In the genomic region with DNA sequence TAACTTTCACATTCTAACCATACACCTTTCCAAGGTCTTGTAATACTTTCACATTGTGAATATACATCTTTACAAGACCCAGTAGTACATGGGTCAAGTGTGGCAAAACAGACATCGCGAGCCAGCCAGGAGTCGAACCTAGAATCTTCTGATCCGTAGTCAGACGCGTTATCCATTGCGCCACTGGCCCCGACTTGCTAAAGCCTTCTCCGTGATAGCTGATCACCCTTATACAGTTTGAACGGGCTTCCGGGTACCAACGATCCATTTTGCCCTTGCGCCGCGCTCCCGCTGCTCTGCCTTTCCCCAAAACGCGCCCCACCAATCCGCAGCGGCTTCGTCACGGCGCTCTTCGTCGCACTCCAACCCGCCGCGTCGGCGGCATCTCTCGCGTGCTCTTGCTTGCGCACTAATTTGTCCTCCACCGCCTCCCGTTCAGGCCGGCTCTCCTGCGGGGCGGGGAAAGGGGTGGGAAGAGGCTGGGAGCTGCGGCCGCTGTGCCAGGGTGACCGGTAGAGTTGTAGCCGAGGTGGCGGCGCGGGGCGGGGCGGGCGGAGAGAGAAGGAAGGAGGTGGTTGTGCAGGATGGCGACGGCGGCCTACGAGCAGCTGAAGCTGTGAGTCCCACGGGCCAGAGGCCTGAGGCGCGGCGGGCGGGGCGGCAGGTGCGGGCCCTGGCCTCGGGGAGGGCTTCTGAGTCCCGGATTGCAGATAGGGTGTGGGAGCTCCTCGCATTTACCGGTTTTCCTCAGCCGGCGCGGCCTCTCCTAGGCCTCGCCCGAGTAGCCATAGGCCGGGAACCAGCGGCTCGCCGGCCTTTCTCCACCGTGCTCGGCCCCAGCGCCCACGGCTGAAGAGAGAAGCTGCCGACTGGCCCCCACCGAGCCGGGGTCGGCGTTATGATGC, we compare ENCODE assay signal across 8 cellular contexts. TPM values are rescaled to one million over a fixed set of nuclear protein-coding genes. Genes with fewer than 3 reads are reported as not detected.
DNase-seq lines count a peak whose midpoint lies in the region; TF ChIP-seq lines count a peak whose summit lies in the region.

SACM1L (plus strand) TSS at position 515 of the 905 bp plus-strand sequence; CDS start at position 585, 70 bp downstream.

- peak within 1 kb of the TSS; percentile 77 for H3K4me3 ChIP-seq in effector memory CD4-positive, alpha-beta T cell (ENCODE audit: insufficient read depth, low read depth, low read length, poor library complexity, severe bottlenecking)

- POLR2A ChIA-PET in activated CD8-positive, alpha-beta memory T cell treated with anti-CD3 and anti-CD28 coated beads for 36 hours (lab: Charles Lee) = interaction anchor here (1.5 to 2.3 kb wide), 3 partner anchors 12 to 95 kb away, joined by 5 to 7 read pairs (median 7); partner anchors contain the start of gene LIMD1

- H3K9me3 ChIP-seq in effector memory CD4-positive, alpha-beta T cell (ENCODE audit: control insufficient read depth, low read length) = no peaks in the 10 kb centered on the region

- H3K27me3 ChIP-seq in effector memory CD4-positive, alpha-beta T cell (replicated peaks; ENCODE audit: control insufficient read depth, insufficient read depth, low read length, poor library complexity, severe bottlenecking) = no peaks in the 10 kb centered on the region

- H3K4me1 ChIP-seq in effector memory CD4-positive, alpha-beta T cell (ENCODE audit: control insufficient read depth, insufficient read depth, low read length, poor library complexity, severe bottlenecking) = peaks cover 46% of the 10 kb centered on the region

- no peaks in the 10 kb centered on the region for H3K36me3 ChIP-seq in effector memory CD4-positive, alpha-beta T cell (ENCODE audit: control insufficient read depth, insufficient read depth, low read length)

- CTCF ChIA-PET in activated CD8-positive, alpha-beta memory T cell treated with anti-CD3 and anti-CD28 coated beads for 36 hours (lab: Charles Lee) = interaction anchor here (0.6 to 1.9 kb wide), 4 partner anchors 27 to 592 kb away, joined by 3 to 6 read pairs (median 4); no protein-coding TSS in a partner anchor

- no peak for TF ChIP-seq CTCF in GM20000 (IDR thresholded peaks at IDR 0.05; ENCODE audit: extremely low read depth, missing control alignments)

- peak within 1 kb of the TSS; percentile 88 for H3K27ac ChIP-seq in effector memory CD4-positive, alpha-beta T cell (ENCODE audit: insufficient read depth, low read length, poor library complexity, severe bottlenecking)

- DNase-seq in CMK (ENCODE audit: low read depth) (peak; percentile 96), GM20000 (ENCODE audit: low spot score) (peak; percentile 89), HT-29 (ENCODE audit: low spot score) (peak; percentile 96), NOMO-1 (lab: John Stamatoyannopoulos, UW; ENCODE audit: unreplicated experiment in 2 of 2) (peak; percentile 99), lung microvascular endothelial cell (ENCODE audit: low read depth in 2 of 2) (peak; percentile 99)
- DNase-seq in effector memory CD4-positive, alpha-beta T cell = peak; percentile 93 to 94 (median 94)
- peak; percentile 92 to 95 (median 94) for DNase-seq in stimulated activated CD4-positive, alpha-beta T cell treated with anti-CD3 and anti-CD28 coated beads, TNF-alpha, amount 100 ng/mL, for 48 hours (ENCODE audit: low read depth in 3 of 3)

RNA-seq across cellular contexts. Expression of gene SACM1L, which starts in this region (rescaled TPM):
- 8.5 and 11.6 TPM in 2 replicates for total RNA-seq in HT-29 (2014; rRNA removed; shearing (Covaris generic))
- 100 to 1,000 TPM in 1 of 2 experiments, 10 to 100 TPM in 1; 89.7 to 103 TPM for total RNA-seq in activated CD8-positive, alpha-beta memory T cell treated with anti-CD3 and anti-CD28 coated beads for 36 hours
- total RNA-seq in lung microvascular endothelial cell = 18.1 and 35.7 TPM in 2 replicates

Comparison
In these comparisons a context has a peak if more than half of its experiments do, and no peak if none do; other contexts are left out.
1. Peak in every context shown above with its lines: DNase-seq, H3K4me3 ChIP-seq and H3K27ac ChIP-seq.